Comparison of ENCODE assay signal across 8 cellular contexts in genomic region chr17:1516403-1517161, GRCh38. TPM values are rescaled to one million over a fixed set of nuclear protein-coding genes. Genes with fewer than 3 reads are reported as not detected.
A peak's percentile ranks its signal among the peaks of the same experiment; 100 is the strongest.
DNase-seq lines count a peak whose midpoint lies in the region; FAIRE-seq and TF ChIP-seq lines count a peak whose summit lies in the region.

Gene INPP5K, minus strand, starts transcription at chr17:1516612. Its CDS starts 113 bp downstream, at chr17:1516499.

- H2BK15ac ChIP-seq in H9 (ENCODE audit: low read depth, low read length) = no peak within 1 kb of the TSS

- H4K20me1 ChIP-seq in H9 (ENCODE audit: control insufficient read depth, insufficient read depth, insufficient read length) = no peaks in the 10 kb centered on the region
- H4K20me1 ChIP-seq in neural cell (ENCODE audit: insufficient read depth) = no peaks in the 10 kb centered on the region

- H3K9me3 ChIP-seq in H9 (ENCODE audit: control insufficient read depth, low read depth, low read length) (no peaks in the 10 kb centered on the region), MG63 (no peaks in the 10 kb centered on the region), neural cell (ENCODE audit: low read length) (no peaks in the 10 kb centered on the region), stomach (no peaks in the 10 kb centered on the region)

- H3K27ac ChIP-seq in H9 (ENCODE audit: insufficient read length, low read depth, low read length) (no peak within 1 kb of the TSS), neural cell (ENCODE audit: low read length) (peak within 1 kb of the TSS; percentile 72), stomach (peak within 1 kb of the TSS; percentile 93 to 97 (median 94))

- peak; percentile 99 for DNase-seq in H9
- peak; percentile 94 for DNase-seq in MG63
- DNase-seq in SHP77 treated with DMSO at 0.1 percent for 48 hours (lab: John Stamatoyannopoulos, UW) = peak; percentile 94
- DNase-seq in activated gamma-delta T cell (lab: John Stamatoyannopoulos, UW) = peak; percentile 98
- peak; percentile 97 for DNase-seq in fibroblast of the conjunctiva (ENCODE audit: low read depth)
- peak; percentile 99 for DNase-seq in stomach

- peak within 1 kb of the TSS; percentile 79 for H3K18ac ChIP-seq in H9 (ENCODE audit: insufficient read length, low read depth, low read length)

- H4K91ac ChIP-seq in H9 (ENCODE audit: insufficient read length, low read depth, low read length) = no peak within 1 kb of the TSS

- H3K4me3 Mint-ChIP-seq in H9 = peak within 1 kb of the TSS; percentile 86 to 89

- peak within 1 kb of the TSS; percentile 93 to 97 (median 96) for H3K27ac Mint-ChIP-seq in H9

- no peak within 1 kb of the TSS for H3K23ac ChIP-seq in H9 (ENCODE audit: insufficient read length, low read depth, low read length)

- H2BK120ac ChIP-seq in H9 (ENCODE audit: low read depth, low read length, poor library complexity, severe bottlenecking) = no peak within 1 kb of the TSS

- peak within 1 kb of the TSS; percentile 90 for H3K9ac ChIP-seq in H9 (ENCODE audit: extremely low read depth, insufficient read length, low read length)
- peak within 1 kb of the TSS; percentile 84 for H3K9ac ChIP-seq in neural cell (ENCODE audit: low read length)

- H3K14ac ChIP-seq in H9 (ENCODE audit: insufficient read depth, low read length) = peak within 1 kb of the TSS; percentile 90

- H3K4ac ChIP-seq in H9 (ENCODE audit: low read depth, low read length) = no peak within 1 kb of the TSS

- no peaks in the 10 kb centered on the region; a peak in 1 of 5 replicates for H3K9me3 Mint-ChIP-seq in H9

- H3K4me2 ChIP-seq in H9 (ENCODE audit: insufficient read depth, insufficient read length, low read length) (peak within 1 kb of the TSS; percentile 68), neural cell (ENCODE audit: low read length) (peak within 1 kb of the TSS; percentile 79)

- H2AFZ ChIP-seq in H9 (ENCODE audit: low read length) (no peak within 1 kb of the TSS), neural cell (ENCODE audit: low read depth, low read length) (peak within 1 kb of the TSS; percentile 83)

- TF ChIP-seq POLR2A in stomach (IDR thresholded peaks at IDR 0.05) = peak in 2 of 4 donors; percentile 27 to 60

- no peak within 1 kb of the TSS for H3K56ac ChIP-seq in H9 (ENCODE audit: insufficient read length, low read depth, low read length)

- no peaks in the 10 kb centered on the region for H3F3A ChIP-seq in neural cell (ENCODE audit: insufficient read depth, low read length, poor library complexity, severe bottlenecking)

- 0 out of 2 replicates have a peak, but pooled peaks cover 2% of the 10 kb centered on the region for H3K4me1 ChIP-seq in H9 (ENCODE audit: insufficient read depth, low read length)
- peaks cover 34 to 60% (median 56%) of the 10 kb centered on the region in 4 donors for H3K4me1 ChIP-seq in stomach

- peaks cover 14 to 21% of the 10 kb centered on the region in 2 experiments for H3K4me1 Mint-ChIP-seq in H9

- H2BK5ac ChIP-seq in H9 (ENCODE audit: insufficient read length, low read length) = no peak within 1 kb of the TSS

- no peak within 1 kb of the TSS for H4K8ac ChIP-seq in H9 (replicated peaks; ENCODE audit: insufficient read length, low read depth, low read length)

- H3K23me2 ChIP-seq in H9 (ENCODE audit: insufficient read length, low read depth, low read length, poor library complexity, severe bottlenecking) = peaks cover 10% of the 10 kb centered on the region

- WGBS in H9 (ENCODE audit: extremely low coverage, insufficient read length, low lambda C conversion rate) = no CpG with 5 or more reads among the region's 90 CpGs
- 0 to 1% (median 0%) methylated on average over 25 to 90 of the region's 90 CpGs for WGBS in stomach, 5 donors

- peak; percentile 51 for TF ChIP-seq RAD21 in neural cell (conservative IDR thresholded peaks at IDR 0.05)

- TF ChIP-seq EP300 in neural cell (conservative IDR thresholded peaks at IDR 0.05; ENCODE audit: poor library complexity, severe bottlenecking) (peak; percentile 61), stomach (IDR thresholded peaks at IDR 0.05) (no peak)

- no peak within 1 kb of the TSS for H3T11ph ChIP-seq in H9 (ENCODE audit: low read length)

- H3K79me1 ChIP-seq in H9 (ENCODE audit: insufficient read depth, low read depth, low read length, poor library complexity, severe bottlenecking) = no peaks in the 10 kb centered on the region

- H2BK12ac ChIP-seq in H9 (ENCODE audit: insufficient read length, low read depth, low read length) = no peak within 1 kb of the TSS

- no peaks in the 10 kb centered on the region; the same call in 1 of the 2 replicates for H3K27me3 Mint-ChIP-seq in H9 (ENCODE audit: low read depth)

- H3K79me2 ChIP-seq in H9 (ENCODE audit: insufficient read depth, low read length) (no peaks in the 10 kb centered on the region), neural cell (replicated peaks; ENCODE audit: insufficient read depth, low read length) (peaks cover 20% of the 10 kb centered on the region)

- no peak within 1 kb of the TSS for H2AK5ac ChIP-seq in H9 (ENCODE audit: insufficient read length, low read length)

- H3K4me3 ChIP-seq in MG63 = peak within 1 kb of the TSS; percentile 96
- H3K4me3 ChIP-seq in neural cell (ENCODE audit: low read length) = peak within 1 kb of the TSS; percentile 98
- H3K4me3 ChIP-seq in stomach = peak within 1 kb of the TSS; percentile 83 to 94 (median 92)

- intact Hi-C loops in stomach (cut with DNase I; ENCODE audit: low total_unique reads) = loop anchor here (10.0 kb wide), 1 partner anchor 152 kb away; no protein-coding TSS in a partner anchor

- FAIRE-seq in G401.6 (lab: Jason Lieb, UNC) = peak; percentile 93

- no peaks in the 10 kb centered on the region for H3K27me3 ChIP-seq in H9 (ENCODE audit: insufficient read depth, low read length)
- H3K27me3 ChIP-seq in MG63 = no peaks in the 10 kb centered on the region
- no peaks in the 10 kb centered on the region for H3K27me3 ChIP-seq in neural cell (ENCODE audit: insufficient read depth, low read depth, low read length)
- no peaks in the 10 kb centered on the region for H3K27me3 ChIP-seq in stomach

- H3K36me3 Mint-ChIP-seq in H9 (ENCODE audit: insufficient read depth in 1 of 3, low read depth in 3 of 3) = peaks cover 2 to 31% (median 22%) of the 10 kb centered on the region in 3 experiments; a peak in 6 of 7 replicates

- H3K36me3 ChIP-seq in MG63 (no peaks in the 10 kb centered on the region), neural cell (ENCODE audit: insufficient read depth, low read length) (no peaks in the 10 kb centered on the region), stomach (peaks cover 15 to 57% (median 51%) of the 10 kb centered on the region in 4 donors)

- H4K5ac ChIP-seq in H9 (ENCODE audit: insufficient read length, low read depth, low read length) = no peak within 1 kb of the TSS

- TF ChIP-seq CTCF in H9 (conservative IDR thresholded peaks at IDR 0.05) (no peak; the same call in 2 of the 3 replicates), neural cell (IDR thresholded peaks at IDR 0.05; ENCODE audit: poor library complexity, severe bottlenecking) (no peak), stomach (IDR thresholded peaks at IDR 0.05) (peak in 1 of 7 experiments; percentile 16)

- no peak within 1 kb of the TSS for H2BK20ac ChIP-seq in H9 (ENCODE audit: low read depth, low read length, poor library complexity, severe bottlenecking)

- H3K9me2 ChIP-seq in neural cell (ENCODE audit: insufficient read depth, low read length) = no peaks in the 10 kb centered on the region

TF ChIP-seq in neural cell, 6 proteins besides CTCF, POLR2A, EP300 and RAD21:
- TF ChIP-seq TAF1 (IDR thresholded peaks at IDR 0.05; ENCODE audit: low read depth) (peak; percentile 43), EZH2 (IDR thresholded peaks at IDR 0.05; ENCODE audit: borderline replicate concordance, insufficient read depth, low read length, poor library complexity, severe bottlenecking) (no peak), POLR2AphosphoS5 (IDR thresholded peaks at IDR 0.05) (peak; percentile 87), REST (IDR thresholded peaks at IDR 0.05; ENCODE audit: borderline replicate concordance) (peak; percentile 45), MXI1 (conservative IDR thresholded peaks at IDR 0.05; ENCODE audit: poor library complexity, severe bottlenecking) (peak; percentile 92), SMC3 (conservative IDR thresholded peaks at IDR 0.05; ENCODE audit: poor library complexity) (no peak)

RNA-seq across cellular contexts. Expression of gene INPP5K, which starts in this region (rescaled TPM):
- total RNA-seq in H9 (2021) = 28.1 and 29.4 TPM in 2 replicates
- 30.8 and 75.0 TPM in 2 replicates for total RNA-seq in MG63 (2014; rRNA removed; shearing (Covaris generic); ENCODE audit: low replicate concordance)
- 35.8 and 37.6 TPM in 2 replicates for polyA plus RNA-seq in neural cell
- 53.6 and 56.6 TPM in 2 replicates for polyA minus RNA-seq in neural cell
- total RNA-seq in stomach = 10 to 100 TPM; 38.0 to 97.6 (median 93.4) TPM
- 10 to 100 TPM; 22.9 to 27.1 (median 26.6) TPM for polyA plus RNA-seq in stomach
